In genomic region chr10:42952358-42952757, GRCh38 we compare ENCODE assay signal across 8 cellular contexts.
DNase-seq lines count a peak whose midpoint lies in the region; TF ChIP-seq lines count a peak whose summit lies in the region.

No MANE protein-coding gene starts in this region.

- 5% methylated on average over 14 of the region's 14 CpGs for WGBS in HUES64
- WGBS in lower leg skin, 2 donors = 12 to 18% methylated on average over 14 of the region's 14 CpGs

- H3K4me3 ChIP-seq in HUES64 (ENCODE audit: low read length) (peak overlapping the region; percentile 30), lower leg skin (ENCODE audit: low read depth, poor library complexity, severe bottlenecking) (no peak overlapping the region)

- H3K9ac ChIP-seq in HUES64 (ENCODE audit: low read depth, low read length) = no peak overlapping the region

- peak; percentile 67 for DNase-seq in ACHN
- peak; percentile 87 for DNase-seq in ecto neural progenitor cell (ENCODE audit: low spot score)
- DNase-seq in lower leg skin (ENCODE audit: low spot score in 2 of 2) = peak; percentile 42 to 88
- DNase-seq in NCI-H2081 (lab: John Stamatoyannopoulos, UW) = no peak
- DNase-seq in NCI-H2196 treated with DMSO at 0.1 percent for 48 hours (lab: John Stamatoyannopoulos, UW; ENCODE audit: unreplicated experiment) = no peak
- DNase-seq in COR-L47 (lab: John Stamatoyannopoulos, UW) = no peak
- no peak for DNase-seq in NCI-H1436 (lab: John Stamatoyannopoulos, UW)

- no peak overlapping the region; the same call in 1 of the 2 replicates for H3K27ac ChIP-seq in HUES64 (ENCODE audit: low read depth, low read length)

- peaks cover 4% of the 10 kb centered on the region; the same call in 1 of the 2 replicates for H3K27me3 ChIP-seq in HUES64 (ENCODE audit: insufficient read depth, low read length)

- intact Hi-C loops in lower leg skin (cut with DNase I; ENCODE audit: low total_unique reads) = no loop called here

- no peak for TF ChIP-seq CTCF in lower leg skin (IDR thresholded peaks at IDR 0.05)

- H3K9me3 ChIP-seq in HUES64 (ENCODE audit: insufficient read depth, low read depth, low read length) = no peaks in the 10 kb centered on the region

- H3K4me1 ChIP-seq in HUES64 (ENCODE audit: insufficient read depth, low read length) = peaks cover 7% of the 10 kb centered on the region

- no peak for TF ChIP-seq POLR2A in lower leg skin (IDR thresholded peaks at IDR 0.05)

- in situ Hi-C loops in ACHN (cut with HindIII; ENCODE audit: low pct_ligation_motif_present, low pct_unique_long_range_greater_than_20kb, low sequenced_read_pairs) = no loop called here

- H3K36me3 ChIP-seq in HUES64 (ENCODE audit: insufficient read depth, low read length) = no peaks in the 10 kb centered on the region

Comparison
In these comparisons a context has a peak if more than half of its experiments do, and no peak if none do; other contexts are left out.
1. DNase-seq: peak in ACHN (single experiment), ecto neural progenitor cell (single experiment) and lower leg skin (2 of 2); none in NCI-H2081 (0 of 2), NCI-H2196 treated with DMSO at 0.1 percent for 48 hours (single experiment), COR-L47 (single experiment) and NCI-H1436 (single experiment).